ENCODE assay signal across 22 cellular contexts in the genomic region with DNA sequence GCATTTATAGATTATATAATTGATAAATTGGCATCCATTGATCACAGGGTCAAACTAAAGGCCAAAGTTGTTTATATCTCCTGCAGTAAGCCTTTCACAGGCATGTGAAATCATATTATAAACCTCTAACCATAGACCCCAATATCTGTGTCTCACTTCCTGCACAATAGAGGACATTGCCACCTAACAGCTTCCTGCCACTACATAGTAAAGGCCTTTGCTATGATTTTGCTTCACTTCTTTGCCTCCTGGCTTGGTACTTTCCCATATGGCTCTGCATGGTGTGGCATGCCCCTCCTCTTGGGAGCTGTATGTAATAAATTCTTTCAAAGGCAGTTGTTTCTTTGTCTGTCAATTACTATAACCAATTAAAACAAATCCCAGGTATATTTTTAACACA. TPM values are rescaled to one million over a fixed set of nuclear protein-coding genes. Genes with fewer than 3 reads are reported as not detected.
DNase-seq lines count a peak whose midpoint lies in the region; ATAC-seq and TF ChIP-seq lines count a peak whose summit lies in the region.
"Had no signal": no experiment of that assay in that cellular context is flagged by ENCODE, and none has a peak within 500 bp of the region (broad histone marks: within the 10 kb centered on the region; RNA-seq: fewer than 3 reads in every experiment).

No MANE protein-coding gene starts in this region.

- H3K9me3 Mint-ChIP-seq in activated naive CD8-positive, alpha-beta T cell (ENCODE audit: low read depth) = peaks cover 9% of the 10 kb centered on the region
- peaks cover 6% of the 10 kb centered on the region for H3K9me3 Mint-ChIP-seq in activated naive CD8-positive, alpha-beta T cell treated with anti-CD3 and anti-CD28 coated beads, Interleukin-2, amount 50 U/mL, for 24 hours
- H3K9me3 Mint-ChIP-seq in CD8-positive, alpha-beta T cell = peaks cover 3% of the 10 kb centered on the region
- H3K9me3 Mint-ChIP-seq in naive thymus-derived CD4-positive, alpha-beta T cell = peaks cover 0 to 15% (median 5%) of the 10 kb centered on the region in 11 donors
- peaks cover 2 to 7% (median 3%) of the 10 kb centered on the region in 7 donors for H3K9me3 Mint-ChIP-seq in CD14-positive monocyte

- no peak overlapping the region for H3K27ac ChIP-seq in CD8-positive, alpha-beta T cell (ENCODE audit: low read depth, low read length)
- no peak overlapping the region for H3K27ac ChIP-seq in naive thymus-derived CD4-positive, alpha-beta T cell (ENCODE audit: low read depth, low read length)
- H3K27ac ChIP-seq: A549; BLaER1 treated with 17β-estradiol and CSF1 and Interleukin-3, amounts not matched to agents 10 nM and 100 nM; GM23248 had no signal

- no peak for TF ChIP-seq CTCF in CD8-positive, alpha-beta T cell (IDR thresholded peaks at IDR 0.05)
- TF ChIP-seq CTCF in CD14-positive monocyte (IDR thresholded peaks at IDR 0.05) = no peak

- H3K9me3 ChIP-seq in CD8-positive, alpha-beta T cell (ENCODE audit: low read length) = no peaks in the 10 kb centered on the region
- no peaks in the 10 kb centered on the region for H3K9me3 ChIP-seq in naive thymus-derived CD4-positive, alpha-beta T cell (ENCODE audit: control insufficient read depth in 2 of 3, low read length in 3 of 3)
- no peaks in the 10 kb centered on the region for H3K9me3 ChIP-seq in MG63
- H3K9me3 ChIP-seq: A549, BE2C had no signal

- peak overlapping the region; percentile 23 for H3K27ac Mint-ChIP-seq in activated naive CD8-positive, alpha-beta T cell
- H3K27ac Mint-ChIP-seq in activated naive CD8-positive, alpha-beta T cell treated with anti-CD3 and anti-CD28 coated beads, Interleukin-2, amount 50 U/mL, for 24 hours = no peak overlapping the region
- peak overlapping the region; percentile 20 for H3K27ac Mint-ChIP-seq in CD8-positive, alpha-beta T cell
- peak overlapping the region in 5 of 9 donors; percentile 2 to 51 (median 39) for H3K27ac Mint-ChIP-seq in naive thymus-derived CD4-positive, alpha-beta T cell
- no peak overlapping the region for H3K27ac Mint-ChIP-seq in CD14-positive monocyte

- no peak for ATAC-seq in activated naive CD8-positive, alpha-beta T cell treated with anti-CD3 and anti-CD28 coated beads, Interleukin-2, amount 50 U/mL, for 24 hours
- ATAC-seq in CD8-positive, alpha-beta T cell = peak; percentile 69
- peak; percentile 37 for ATAC-seq in naive thymus-derived CD4-positive, alpha-beta T cell
- ATAC-seq: A549, GM12878 had no signal

- no peak for DNase-seq in activated naive CD8-positive, alpha-beta T cell treated with anti-CD3 and anti-CD28 coated beads, Interleukin-2, amount 50 U/mL, for 24 hours
- DNase-seq in CD8-positive, alpha-beta T cell = no peak
- DNase-seq in naive thymus-derived CD4-positive, alpha-beta T cell = no peak
- DNase-seq in MG63 (no peak), CD14-positive monocyte (ENCODE audit: low spot score) (no peak)
- DNase-seq: 8988T, ACHN, AML-193, BE2C, DMS 273 treated with DMSO at 0.1 percent for 48 hours, DMS79, EL, GDM1, GM23248, H7, HCEC 1CT had no signal

- peaks cover 14% of the 10 kb centered on the region for H3K4me1 ChIP-seq in CD8-positive, alpha-beta T cell (ENCODE audit: insufficient read depth, low read length)
- H3K4me1 ChIP-seq in naive thymus-derived CD4-positive, alpha-beta T cell (ENCODE audit: control insufficient read depth in 2 of 2, insufficient read depth in 2 of 2, low read length in 2 of 2) = peaks cover 0 to 10% of the 10 kb centered on the region in 2 donors
- H3K4me1 ChIP-seq: A549; BE2C; BLaER1 treated with 17β-estradiol and CSF1 and Interleukin-3, amounts not matched to agents 10 nM and 100 nM had no signal

- CTCF ChIA-PET in CD8-positive, alpha-beta T cell (lab: Charles Lee) = no interaction called here
- CTCF ChIA-PET in naive thymus-derived CD4-positive, alpha-beta T cell (lab: Charles Lee) = no interaction called here

- no peak overlapping the region for H3K4me3 ChIP-seq in CD8-positive, alpha-beta T cell (ENCODE audit: low read depth, low read length)
- H3K4me3 ChIP-seq in naive thymus-derived CD4-positive, alpha-beta T cell (ENCODE audit: low read length) = no peak overlapping the region
- no peak overlapping the region for H3K4me3 ChIP-seq in MG63
- H3K4me3 ChIP-seq: A549; BLaER1 treated with 17β-estradiol and CSF1 and Interleukin-3, amounts not matched to agents 10 nM and 100 nM; GM12878; GM23248 had no signal

- H3K27me3 Mint-ChIP-seq in activated naive CD8-positive, alpha-beta T cell = no peaks in the 10 kb centered on the region
- H3K27me3 Mint-ChIP-seq in activated naive CD8-positive, alpha-beta T cell treated with anti-CD3 and anti-CD28 coated beads, Interleukin-2, amount 50 U/mL, for 24 hours = no peaks in the 10 kb centered on the region
- no peaks in the 10 kb centered on the region for H3K27me3 Mint-ChIP-seq in CD8-positive, alpha-beta T cell (ENCODE audit: low read depth)
- H3K27me3 Mint-ChIP-seq in naive thymus-derived CD4-positive, alpha-beta T cell = no peaks in the 10 kb centered on the region
- H3K27me3 Mint-ChIP-seq in CD14-positive monocyte (ENCODE audit: low read depth in 3 of 3) = peaks cover 0 to 10% (median 9%) of the 10 kb centered on the region in 3 donors

- H3K4me1 Mint-ChIP-seq in activated naive CD8-positive, alpha-beta T cell (ENCODE audit: low read depth) = peaks cover 15% of the 10 kb centered on the region
- H3K4me1 Mint-ChIP-seq in activated naive CD8-positive, alpha-beta T cell treated with anti-CD3 and anti-CD28 coated beads, Interleukin-2, amount 50 U/mL, for 24 hours = peaks cover 6% of the 10 kb centered on the region
- peaks cover 16% of the 10 kb centered on the region for H3K4me1 Mint-ChIP-seq in CD8-positive, alpha-beta T cell (ENCODE audit: low read depth)
- peaks cover 0 to 14% (median 12%) of the 10 kb centered on the region in 7 donors for H3K4me1 Mint-ChIP-seq in naive thymus-derived CD4-positive, alpha-beta T cell
- no peaks in the 10 kb centered on the region for H3K4me1 Mint-ChIP-seq in CD14-positive monocyte

- H3K36me3 Mint-ChIP-seq in activated naive CD8-positive, alpha-beta T cell = no peaks in the 10 kb centered on the region
- H3K36me3 Mint-ChIP-seq in activated naive CD8-positive, alpha-beta T cell treated with anti-CD3 and anti-CD28 coated beads, Interleukin-2, amount 50 U/mL, for 24 hours (ENCODE audit: low read depth) = no peaks in the 10 kb centered on the region
- H3K36me3 Mint-ChIP-seq in CD8-positive, alpha-beta T cell = no peaks in the 10 kb centered on the region
- peaks cover 0 to 15% (median 3%) of the 10 kb centered on the region in 5 donors for H3K36me3 Mint-ChIP-seq in naive thymus-derived CD4-positive, alpha-beta T cell
- H3K36me3 Mint-ChIP-seq in CD14-positive monocyte = no peaks in the 10 kb centered on the region

- POLR2A ChIA-PET in CD8-positive, alpha-beta T cell (lab: Charles Lee) = no interaction called here
- POLR2A ChIA-PET in naive thymus-derived CD4-positive, alpha-beta T cell (lab: Charles Lee) = no interaction called here

- H3K36me3 ChIP-seq in CD8-positive, alpha-beta T cell (ENCODE audit: insufficient read depth, low read length) = no peaks in the 10 kb centered on the region
- no peaks in the 10 kb centered on the region for H3K36me3 ChIP-seq in naive thymus-derived CD4-positive, alpha-beta T cell (ENCODE audit: control insufficient read depth in 2 of 3, insufficient read depth in 3 of 3, low read length in 3 of 3)
- H3K36me3 ChIP-seq in MG63 = no peaks in the 10 kb centered on the region
- H3K36me3 ChIP-seq: BE2C; BLaER1 treated with 17β-estradiol and CSF1 and Interleukin-3, amounts not matched to agents 10 nM and 100 nM had no signal

- H3K27me3 ChIP-seq in CD8-positive, alpha-beta T cell (ENCODE audit: insufficient read depth, low read length) = no peaks in the 10 kb centered on the region
- no peaks in the 10 kb centered on the region for H3K27me3 ChIP-seq in naive thymus-derived CD4-positive, alpha-beta T cell (ENCODE audit: control insufficient read depth in 2 of 2, insufficient read depth in 2 of 2, low read length in 2 of 2)
- no peaks in the 10 kb centered on the region for H3K27me3 ChIP-seq in MG63
- H3K27me3 ChIP-seq: BE2C; BLaER1 treated with 17β-estradiol and CSF1 and Interleukin-3, amounts not matched to agents 10 nM and 100 nM had no signal

- no peak overlapping the region for H3K4me3 Mint-ChIP-seq in activated naive CD8-positive, alpha-beta T cell
- H3K4me3 Mint-ChIP-seq in activated naive CD8-positive, alpha-beta T cell treated with anti-CD3 and anti-CD28 coated beads, Interleukin-2, amount 50 U/mL, for 24 hours = no peak overlapping the region
- no peak overlapping the region for H3K4me3 Mint-ChIP-seq in CD8-positive, alpha-beta T cell
- H3K4me3 Mint-ChIP-seq in naive thymus-derived CD4-positive, alpha-beta T cell = no peak overlapping the region
- no peak overlapping the region for H3K4me3 Mint-ChIP-seq in CD14-positive monocyte
- H3K4me3 Mint-ChIP-seq: CD8-positive, alpha-beta memory T cell had no signal

- intact Hi-C loops in CD8-positive, alpha-beta T cell (cut with DNase I, micrococcal nuclease) = no loop called here
- intact Hi-C loops in naive thymus-derived CD4-positive, alpha-beta T cell (cut with micrococcal nuclease) = no loop called here
- intact Hi-C loops in CD14-positive monocyte (cut with micrococcal nuclease) = no loop called here

RNA-seq across cellular contexts. Expression of gene ZNF662, which starts 20.4 kb away (rescaled TPM):
- 1 to 10 TPM; 2.5 to 2.9 TPM for total RNA-seq in CD8-positive, alpha-beta T cell
- 10 to 100 TPM in 1 of 5 experiments, 1 to 10 TPM in 3, under 1 TPM in 1; 0.12 to 10.4 (median 5.6) TPM for total RNA-seq in naive thymus-derived CD4-positive, alpha-beta T cell
- polyA plus RNA-seq in naive thymus-derived CD4-positive, alpha-beta T cell = under 1 TPM; 0.15 to 0.43 TPM
- not detected in 2 replicates for total RNA-seq in MG63 (2014; rRNA removed; shearing (Covaris generic); ENCODE audit: low replicate concordance)
- not detected for polyA plus RNA-seq in CD14-positive monocyte
- total RNA-seq: GM12878, H1, H7 had no signal
- polyA plus RNA-seq: A549; CD8-positive, alpha-beta memory T cell; GM12878 had no signal

RNA-seq across cellular contexts. Expression of gene CYP8B1, which starts 50.6 kb away (rescaled TPM):
- not detected for total RNA-seq in CD8-positive, alpha-beta T cell
- total RNA-seq in naive thymus-derived CD4-positive, alpha-beta T cell = not detected
- polyA plus RNA-seq in naive thymus-derived CD4-positive, alpha-beta T cell = not detected
- total RNA-seq in MG63 (2014; rRNA removed; shearing (Covaris generic); ENCODE audit: low replicate concordance) = not detected in 2 replicates
- not detected for polyA plus RNA-seq in CD14-positive monocyte
- total RNA-seq: CD8-positive, alpha-beta memory T cell; GM23248; H1; H7 had no signal
- polyA plus RNA-seq: A549; CD8-positive, alpha-beta memory T cell; GM12878; GM23248; H1 had no signal

RNA-seq across cellular contexts. Expression of gene GASK1A, which starts 52.8 kb away (rescaled TPM):
- under 1 TPM in 1 of 2 experiments, not detected in 1; 0.19 TPM for total RNA-seq in CD8-positive, alpha-beta T cell
- under 1 TPM in 2 of 5 experiments, not detected in 3; 0.20 to 0.24 TPM for total RNA-seq in naive thymus-derived CD4-positive, alpha-beta T cell
- under 1 TPM in 1 of 2 donors, not detected in 1; 0.21 TPM for polyA plus RNA-seq in naive thymus-derived CD4-positive, alpha-beta T cell
- 0.15 TPM in 1 of 2 replicates, not detected in the other for total RNA-seq in MG63 (2014; rRNA removed; shearing (Covaris generic); ENCODE audit: low replicate concordance)
- polyA plus RNA-seq in CD14-positive monocyte = not detected
- total RNA-seq: CD8-positive, alpha-beta memory T cell had no signal
- polyA plus RNA-seq: A549; CD8-positive, alpha-beta memory T cell; GM12878 had no signal

Comparison
In these comparisons a context has a peak if more than half of its experiments do, and no peak if none do; other contexts are left out.
1. H3K27ac Mint-ChIP-seq: peak in activated naive CD8-positive, alpha-beta T cell (single experiment), CD8-positive, alpha-beta T cell (single experiment) and naive thymus-derived CD4-positive, alpha-beta T cell (5 of 9); none in activated naive CD8-positive, alpha-beta T cell treated with anti-CD3 and anti-CD28 coated beads, Interleukin-2, amount 50 U/mL, for 24 hours (single experiment) and CD14-positive monocyte (0 of 7).